ENCODE assay signal across 8 cellular contexts in the genomic region with DNA sequence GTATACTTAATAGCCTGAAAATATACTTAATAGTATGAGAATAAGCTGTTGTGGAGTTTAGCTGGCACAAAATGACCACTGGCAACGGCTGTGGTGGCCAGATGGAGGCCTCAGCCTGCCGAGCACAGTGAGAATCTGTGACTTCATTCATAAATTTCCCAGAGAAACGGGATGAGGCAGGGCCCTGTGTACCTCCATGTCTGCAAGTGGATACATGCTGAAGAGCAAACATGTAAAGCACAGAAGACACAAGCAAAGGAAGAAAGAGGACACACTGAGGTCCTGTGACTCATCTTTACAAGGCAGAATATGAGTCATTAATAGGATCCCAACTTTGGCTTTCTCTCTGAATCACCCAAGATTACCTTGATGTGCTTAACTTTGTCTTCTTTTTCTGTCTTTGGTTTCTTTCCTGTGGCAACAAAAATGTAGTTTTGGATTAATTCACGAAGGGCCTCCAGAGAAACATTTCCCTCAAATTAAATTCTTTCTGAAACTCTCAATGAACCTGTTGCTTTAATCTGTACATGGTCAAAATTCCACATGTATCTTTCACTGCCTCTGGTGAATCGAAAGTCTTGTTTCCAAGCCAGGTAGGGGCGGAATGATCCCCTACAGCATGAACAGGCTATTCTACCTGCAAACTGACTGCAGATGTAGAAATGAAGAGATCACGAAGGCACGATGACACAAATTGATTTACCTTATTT. TPM values are rescaled to one million over a fixed set of nuclear protein-coding genes. Genes with fewer than 3 reads are reported as not detected.
DNase-seq lines count a peak whose midpoint lies in the region; ATAC-seq and TF ChIP-seq lines count a peak whose summit lies in the region.

No MANE protein-coding gene starts in this region.

- H3K36me3 Mint-ChIP-seq in activated CD4-positive, alpha-beta memory T cell treated with anti-CD3 and anti-CD28 coated beads for 36 hours = peaks cover 41% of the 10 kb centered on the region

- TF ChIP-seq CTCF in fibroblast of villous mesenchyme (IDR thresholded peaks at IDR 0.05; ENCODE audit: insufficient read depth, low read depth, low read length) = no peak

- CTCF ChIA-PET in activated CD4-positive, alpha-beta memory T cell treated with anti-CD3 and anti-CD28 coated beads for 36 hours (lab: Charles Lee) = interaction anchor here (1.0 to 1.4 kb wide), 3 partner anchors 106 to 154 kb away, joined by 3 to 8 read pairs (median 4); no protein-coding TSS in a partner anchor

- H3K4me3 Mint-ChIP-seq in activated CD4-positive, alpha-beta memory T cell treated with anti-CD3 and anti-CD28 coated beads for 36 hours = peak overlapping the region; percentile 23

- peak overlapping the region; percentile 91 for H3K27ac Mint-ChIP-seq in activated CD4-positive, alpha-beta memory T cell treated with anti-CD3 and anti-CD28 coated beads for 36 hours

- H3K36me3 ChIP-seq in skeletal muscle satellite cell (ENCODE audit: insufficient read depth, low read length) = peaks cover 24% of the 10 kb centered on the region

- peak overlapping the region; percentile 24 for H3K9ac ChIP-seq in skeletal muscle satellite cell (ENCODE audit: low read depth, low read length)

- ATAC-seq in GM19351 (IDR thresholded peaks at IDR 0.05; ENCODE audit: unreplicated experiment) = peak; percentile 43
- ATAC-seq in HG03460 (IDR thresholded peaks at IDR 0.05; ENCODE audit: unreplicated experiment) = peak; percentile 53
- ATAC-seq in HG02763 (IDR thresholded peaks at IDR 0.05; ENCODE audit: unreplicated experiment) = no peak

- peaks cover 90% of the 10 kb centered on the region for H3K4me1 Mint-ChIP-seq in activated CD4-positive, alpha-beta memory T cell treated with anti-CD3 and anti-CD28 coated beads for 36 hours (ENCODE audit: low read depth)

- intact Hi-C loops in activated CD4-positive, alpha-beta memory T cell treated with anti-CD3 and anti-CD28 coated beads for 36 hours (cut with micrococcal nuclease) = loop anchor here (1.0 to 5.0 kb wide), 5 partner anchors 56 to 314 kb away; a partner anchor contains a TSS

- peaks cover 3% of the 10 kb centered on the region for H3K9me3 Mint-ChIP-seq in activated CD4-positive, alpha-beta memory T cell treated with anti-CD3 and anti-CD28 coated beads for 36 hours

- H3K27me3 Mint-ChIP-seq in activated CD4-positive, alpha-beta memory T cell treated with anti-CD3 and anti-CD28 coated beads for 36 hours = no peaks in the 10 kb centered on the region

- no peaks in the 10 kb centered on the region for H3K9me3 ChIP-seq in skeletal muscle satellite cell (replicated peaks; ENCODE audit: low read length)

- POLR2A ChIA-PET in activated CD4-positive, alpha-beta memory T cell treated with anti-CD3 and anti-CD28 coated beads for 36 hours (lab: Charles Lee) = interaction anchor here (0.7 to 1.9 kb wide), 10 partner anchors 56 to 316 kb away, joined by 3 to 11 read pairs (median 4); a partner anchor contains a TSS

- peaks cover 14% of the 10 kb centered on the region for H3K4me1 ChIP-seq in skeletal muscle satellite cell (ENCODE audit: control insufficient read depth, insufficient read depth, low read length)

- peak overlapping the region; percentile 76 for H3K4me2 ChIP-seq in skeletal muscle satellite cell (ENCODE audit: low read length)

- peak; percentile 50 for DNase-seq in CD1c-positive myeloid dendritic cell (ENCODE audit: extremely low spot score)
- DNase-seq in activated CD4-positive, alpha-beta memory T cell treated with anti-CD3 and anti-CD28 coated beads for 36 hours = peak; percentile 23
- DNase-seq in fibroblast of villous mesenchyme (ENCODE audit: low read depth) = peak; percentile 89
- DNase-seq in iPS-NIHi7 (ENCODE audit: extremely low spot score) = no peak

- no peaks in the 10 kb centered on the region for H3K27me3 ChIP-seq in skeletal muscle satellite cell (ENCODE audit: control insufficient read depth, insufficient read depth, low read length)

- H3K4me3 ChIP-seq in fibroblast of villous mesenchyme (ENCODE audit: low read depth, low read length) = no peak overlapping the region
- peak overlapping the region; percentile 53 for H3K4me3 ChIP-seq in skeletal muscle satellite cell (ENCODE audit: low read length)

RNA-seq across cellular contexts. Expression of a gene that starts 56.4 kb away (rescaled TPM):
- 10 to 100 TPM; 48.1 to 50.9 TPM for total RNA-seq in activated CD4-positive, alpha-beta memory T cell treated with anti-CD3 and anti-CD28 coated beads for 36 hours
- 17.4 and 42.3 TPM in 2 replicates for total RNA-seq in fibroblast of villous mesenchyme
- 21.3 and 31.7 TPM in 2 replicates for total RNA-seq in skeletal muscle satellite cell (2012; rRNA removed)
